14 cellular contexts compared by ENCODE assay signal in the genomic region with DNA sequence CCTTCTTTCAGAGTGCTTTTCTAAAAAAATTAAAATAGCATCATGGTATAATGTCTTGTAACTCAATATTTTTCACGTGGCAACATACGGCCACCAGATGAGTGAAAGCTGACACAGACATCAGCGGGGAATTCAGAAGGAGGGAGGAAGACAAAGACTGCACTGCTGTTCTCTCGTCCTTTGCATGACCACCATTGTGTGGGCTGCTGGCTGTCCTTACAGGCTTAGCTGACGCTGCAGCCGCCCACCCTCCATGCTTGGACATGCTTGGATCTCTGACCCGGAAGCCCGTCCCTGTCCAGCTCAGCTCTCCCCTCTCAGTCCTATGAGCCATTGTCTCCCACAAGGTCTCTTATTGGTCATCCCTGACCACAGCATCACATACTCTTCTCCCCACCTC. TPM values are rescaled to one million over a fixed set of nuclear protein-coding genes. Genes with fewer than 3 reads are reported as not detected.
DNase-seq lines count a peak whose midpoint lies in the region; ATAC-seq and TF ChIP-seq lines count a peak whose summit lies in the region.
"Had no signal": no experiment of that assay in that cellular context is flagged by ENCODE, and none has a peak within 500 bp of the region (broad histone marks: within the 10 kb centered on the region; RNA-seq: fewer than 3 reads in every experiment).

No MANE protein-coding gene starts in this region.

- H3K4me1 Mint-ChIP-seq in brain (peaks cover 37% of the 10 kb centered on the region), osteocyte (ENCODE audit: unreplicated experiment) (no peaks in the 10 kb centered on the region)

- H3K4me1 ChIP-seq in mesendoderm (ENCODE audit: control insufficient read depth, low read depth, low read length) = peaks cover 8% of the 10 kb centered on the region

- H3K18ac ChIP-seq in mesendoderm (ENCODE audit: low read length) = peak overlapping the region; percentile 42

- H3K23ac ChIP-seq in mesendoderm (ENCODE audit: low read length) = peak overlapping the region; percentile 2

- H3K79me1 ChIP-seq in mesendoderm (ENCODE audit: low read length) = no peaks in the 10 kb centered on the region

- peak overlapping the region; percentile 30 for H3K9ac ChIP-seq in mesendoderm (ENCODE audit: low read length)

- H3K9me3 Mint-ChIP-seq in brain (peaks cover 4 to 13% (median 10%) of the 10 kb centered on the region in 5 experiments), osteocyte (ENCODE audit: unreplicated experiment) (peaks cover 3% of the 10 kb centered on the region)

- H3K4me3 ChIP-seq in AG10803 (ENCODE audit: low read length) = no peak overlapping the region
- H3K4me3 ChIP-seq in mesendoderm (ENCODE audit: low read length) = no peak overlapping the region

- H3K36me3 Mint-ChIP-seq in brain (peaks cover 3% of the 10 kb centered on the region), osteocyte (ENCODE audit: unreplicated experiment) (no peaks in the 10 kb centered on the region)

- WGBS in mesendoderm (ENCODE audit: extremely low coverage, insufficient coverage, low lambda C conversion rate) = no CpG with 5 or more reads among the region's 8 CpGs

- H3K36me3 ChIP-seq in mesendoderm (ENCODE audit: control insufficient read depth, insufficient read depth, low read length) = no peaks in the 10 kb centered on the region

- H4K5ac ChIP-seq in mesendoderm (ENCODE audit: low read length) = peak overlapping the region; percentile 95

- ATAC-seq in HG03196 (IDR thresholded peaks at IDR 0.05; ENCODE audit: unreplicated experiment) = no peak

- no peak for TF ChIP-seq CTCF in AG10803 (conservative IDR thresholded peaks at IDR 0.05; ENCODE audit: low read length)
- no peak for TF ChIP-seq CTCF in brain (conservative IDR thresholded peaks at IDR 0.05)
- TF ChIP-seq CTCF in osteocyte (IDR thresholded peaks at IDR 0.05) = no peak

- H2BK120ac ChIP-seq in mesendoderm (ENCODE audit: low read depth, low read length) = peak overlapping the region; percentile 18

- peak overlapping the region; percentile 87 for H3K56ac ChIP-seq in mesendoderm (ENCODE audit: low read length)

- no peak overlapping the region for H4K8ac ChIP-seq in mesendoderm (ENCODE audit: low read depth, low read length)

- H2BK15ac ChIP-seq in mesendoderm (replicated peaks; ENCODE audit: low read depth) = no peak overlapping the region

- H3K4me3 Mint-ChIP-seq in brain = peak overlapping the region in 1 of 5 experiments; percentile 24
- H3K4me3 Mint-ChIP-seq in osteocyte (ENCODE audit: unreplicated experiment) = no peak overlapping the region

- H3K27ac Mint-ChIP-seq in brain = peak overlapping the region in 3 of 5 experiments; percentile 11 to 71 (median 62)
- no peak overlapping the region for H3K27ac Mint-ChIP-seq in osteocyte (ENCODE audit: unreplicated experiment)

- peak overlapping the region; percentile 82 for H3K4ac ChIP-seq in mesendoderm (ENCODE audit: low read depth, low read length)

- DNase-seq in AG10803 (ENCODE audit: low read depth) (peak; percentile 16), mesendoderm (no peak), pons (ENCODE audit: low spot score) (peak; percentile 24), NCI-H187 (lab: John Stamatoyannopoulos, UW) (no peak), osteocyte (ENCODE audit: extremely low spot score, unreplicated experiment) (no peak), H4 (ENCODE audit: low spot score) (no peak)
- DNase-seq: DND-41; GF-D8; NCI-H187 treated with DMSO at 0.1 percent for 48 hours; NCI-H446 treated with DMSO at 0.1 percent for 48 hours; NK-92 treated with Interleukin-12 subunit alpha and Interleukin-12 subunit beta, amount 100 ng/mL, for 24 hours; SIG-M5 had no signal

- no peak overlapping the region for H3K4me2 ChIP-seq in mesendoderm (ENCODE audit: low read length)

- H3K79me2 ChIP-seq in mesendoderm (ENCODE audit: control insufficient read depth, insufficient read depth, low read length) = no peaks in the 10 kb centered on the region

- H3K27ac ChIP-seq in mesendoderm (ENCODE audit: low read depth, low read length) = peak overlapping the region; percentile 78

- no peaks in the 10 kb centered on the region for H3K27me3 ChIP-seq in mesendoderm (ENCODE audit: insufficient read depth, low read length, poor library complexity)

- H2AK5ac ChIP-seq in mesendoderm (ENCODE audit: low read length) = peak overlapping the region; percentile 100

- H3K27me3 Mint-ChIP-seq in brain (peaks cover 4% of the 10 kb centered on the region), osteocyte (ENCODE audit: unreplicated experiment) (peaks cover 25% of the 10 kb centered on the region)

- peak overlapping the region; percentile 99 for H2BK5ac ChIP-seq in mesendoderm (ENCODE audit: low read length)

RNA-seq across cellular contexts. Expression of a gene that starts 11.4 kb away (rescaled TPM):
- polyA plus RNA-seq in brain (ENCODE audit: insufficient read depth, low read depth, low replicate concordance) = 2.5 TPM
- 1.5 TPM for polyA plus RNA-seq in mesendoderm (2013, experiment 1 of 2)
- polyA plus RNA-seq in mesendoderm (2013, experiment 2 of 2) = 1.5 TPM
- 5.2 and 5.3 TPM in 2 replicates for total RNA-seq in osteocyte
- total RNA-seq in H4 (2014; rRNA removed; shearing (Covaris generic)) = 1.4 and 1.7 TPM in 2 replicates

Comparison
In these comparisons a context has a peak if more than half of its experiments do, and no peak if none do; other contexts are left out.
1. DNase-seq: peak in AG10803 (single experiment) and pons (single experiment); none in mesendoderm (single experiment), NCI-H187 (0 of 2), osteocyte (single experiment) and H4 (single experiment).